10 cellular contexts compared by ENCODE assay signal in genomic region chr1:1842360-1843146, GRCh38. TPM values are rescaled to one million over a fixed set of nuclear protein-coding genes. Genes with fewer than 3 reads are reported as not detected.
DNase-seq lines count a peak whose midpoint lies in the region; ATAC-seq and TF ChIP-seq lines count a peak whose summit lies in the region.
"Had no signal": no experiment of that assay in that cellular context is flagged by ENCODE, and none has a peak within 500 bp of the region (broad histone marks: within the 10 kb centered on the region; RNA-seq: fewer than 3 reads in every experiment).

No MANE protein-coding gene starts in this region.

- no peaks in the 10 kb centered on the region for H4K20me1 ChIP-seq in OCI-LY7 (ENCODE audit: insufficient read depth, low read length)

- peak overlapping the region; percentile 56 for H3K4me3 ChIP-seq in OCI-LY7 (ENCODE audit: low read depth, low read length, poor library complexity, severe bottlenecking)

- H3K4me1 ChIP-seq in OCI-LY7 (ENCODE audit: insufficient read depth, low read length, poor library complexity, severe bottlenecking): peaks cover 92% of the 10 kb centered on the region

- H3K36me3 Mint-ChIP-seq in memory B cell: peaks cover 6% of the 10 kb centered on the region

- intact Hi-C loops in OCI-LY7 (cut with micrococcal nuclease; ENCODE audit: unreplicated experiment): loop anchor here (1.0 to 2.0 kb wide), 4 partner anchors 8 to 64 kb away; no protein-coding TSS in a partner anchor

- CTCF ChIA-PET in OCI-LY7 (lab: Charles Lee; ENCODE audit: unreplicated experiment): no interaction called here

- H3K9me3 ChIP-seq in OCI-LY7 (ENCODE audit: low read length): no peaks in the 10 kb centered on the region

- no peak overlapping the region for H2AFZ ChIP-seq in OCI-LY7 (ENCODE audit: low read length)

- H3K4me1 Mint-ChIP-seq in memory B cell: peaks cover 45% of the 10 kb centered on the region

- ATAC-seq in HG02678 (IDR thresholded peaks at IDR 0.05; ENCODE audit: unreplicated experiment) (peak; percentile 49), memory B cell (ENCODE audit: low read depth) (peak; percentile 69)

- DNase-seq in DMS153 (lab: John Stamatoyannopoulos, UW) (peak; percentile 14), OCI-LY7 (ENCODE audit: low spot score) (peak; percentile 96), memory B cell (ENCODE audit: low spot score in 2 of 2) (no peak), retina (no peak), kidney tubule cell (ENCODE audit: low spot score) (no peak), middle frontal gyrus (ENCODE audit: extremely low spot score, low spot score) (no peak), T-helper 1 cell (no peak)
- DNase-seq: hippocampal formation had no signal

- peaks cover 95% of the 10 kb centered on the region for H3K79me2 ChIP-seq in OCI-LY7 (ENCODE audit: insufficient read depth, low read depth, low read length)

- no TSS peak for BruUV-seq in OCI-LY7 (replicated peaks; lab: Mats Ljungman, UMichigan)

- H3K9me2 ChIP-seq in OCI-LY7 (ENCODE audit: insufficient read depth, low read length): no peaks in the 10 kb centered on the region

- no peaks in the 10 kb centered on the region for H3K27me3 Mint-ChIP-seq in memory B cell

- no peaks in the 10 kb centered on the region for H3K9me3 Mint-ChIP-seq in memory B cell
- H3K9me3 Mint-ChIP-seq: nephron had no signal

- H3K27ac Mint-ChIP-seq in memory B cell: peak overlapping the region; percentile 77

- peak overlapping the region; percentile 97 for H3K27ac ChIP-seq in OCI-LY7 (ENCODE audit: low read depth, low read length, poor library complexity, severe bottlenecking)

- H3K36me3 ChIP-seq in OCI-LY7 (ENCODE audit: insufficient read depth, low read length): peaks cover 52% of the 10 kb centered on the region

- TF ChIP-seq CTCF in OCI-LY7 (conservative IDR thresholded peaks at IDR 0.05; ENCODE audit: low read length): no peak

- POLR2A ChIA-PET in OCI-LY7 (lab: Charles Lee): interaction anchor here (1.5 kb wide), 1 partner anchor 47 kb away, joined by 5 read pairs; no protein-coding TSS in a partner anchor

- H3K4me3 Mint-ChIP-seq in memory B cell: peak overlapping the region; percentile 69
- H3K4me3 Mint-ChIP-seq: nephron had no signal

- peak overlapping the region; percentile 86 for H3K4me2 ChIP-seq in OCI-LY7 (ENCODE audit: low read length)

RNA-seq across cellular contexts. Expression of gene GNB1, which starts 48.3 kb away (rescaled TPM):
- 86.9 and 101 TPM in 2 replicates for total RNA-seq in OCI-LY7 (2014; rRNA removed; shearing (Covaris generic))
- 502 and 563 TPM in 2 replicates for total RNA-seq in OCI-LY7 (2022)

Comparison
In these comparisons a context has a peak if more than half of its experiments do, and no peak if none do; other contexts are left out.
1. DNase-seq: peak in DMS153 (single experiment) and OCI-LY7 (single experiment); none in memory B cell (0 of 2), retina (single experiment), kidney tubule cell (single experiment), middle frontal gyrus (single experiment) and T-helper 1 cell (0 of 5).